Comparison of ENCODE assay signal across 1 cellular context in the genomic region with DNA sequence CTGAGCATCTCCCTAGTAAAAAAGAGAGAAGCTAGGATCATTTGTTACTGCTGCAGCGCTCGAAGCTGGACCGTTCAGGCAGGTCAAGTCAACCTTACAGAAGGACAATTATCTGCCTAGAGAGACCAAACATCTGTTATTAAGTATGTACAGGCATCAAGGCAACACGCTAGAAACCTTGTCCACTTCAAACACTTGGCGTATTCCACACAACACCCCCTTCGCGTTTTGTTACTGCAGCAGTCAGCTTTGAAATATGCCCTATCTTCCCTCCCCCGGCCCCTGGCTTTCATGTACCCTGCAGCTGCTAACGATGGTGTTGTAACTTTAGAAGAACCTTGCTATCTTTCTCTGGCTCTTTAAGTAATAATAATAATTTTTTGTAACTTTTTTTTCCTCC.
TF ChIP-seq lines count a peak whose summit lies in the region.

No MANE protein-coding gene starts in this region.

TF ChIP-seq in GM23338, 12 proteins besides CTCF, POLR2A, EP300 and RAD21 (continued from another document):
- TF ChIP-seq ZNF331 (CRISPR knock-in tag; IDR thresholded peaks at IDR 0.05; ENCODE audit: low read depth) (no peak), POLR2AphosphoS5 (IDR thresholded peaks at IDR 0.05; ENCODE audit: low read depth) (no peak), JUNB (IDR thresholded peaks at IDR 0.05; ENCODE audit: unreplicated experiment) (no peak), STAT1 (IDR thresholded peaks at IDR 0.05; ENCODE audit: unreplicated experiment) (no peak)
- TF ChIP-seq, protein P1, sequence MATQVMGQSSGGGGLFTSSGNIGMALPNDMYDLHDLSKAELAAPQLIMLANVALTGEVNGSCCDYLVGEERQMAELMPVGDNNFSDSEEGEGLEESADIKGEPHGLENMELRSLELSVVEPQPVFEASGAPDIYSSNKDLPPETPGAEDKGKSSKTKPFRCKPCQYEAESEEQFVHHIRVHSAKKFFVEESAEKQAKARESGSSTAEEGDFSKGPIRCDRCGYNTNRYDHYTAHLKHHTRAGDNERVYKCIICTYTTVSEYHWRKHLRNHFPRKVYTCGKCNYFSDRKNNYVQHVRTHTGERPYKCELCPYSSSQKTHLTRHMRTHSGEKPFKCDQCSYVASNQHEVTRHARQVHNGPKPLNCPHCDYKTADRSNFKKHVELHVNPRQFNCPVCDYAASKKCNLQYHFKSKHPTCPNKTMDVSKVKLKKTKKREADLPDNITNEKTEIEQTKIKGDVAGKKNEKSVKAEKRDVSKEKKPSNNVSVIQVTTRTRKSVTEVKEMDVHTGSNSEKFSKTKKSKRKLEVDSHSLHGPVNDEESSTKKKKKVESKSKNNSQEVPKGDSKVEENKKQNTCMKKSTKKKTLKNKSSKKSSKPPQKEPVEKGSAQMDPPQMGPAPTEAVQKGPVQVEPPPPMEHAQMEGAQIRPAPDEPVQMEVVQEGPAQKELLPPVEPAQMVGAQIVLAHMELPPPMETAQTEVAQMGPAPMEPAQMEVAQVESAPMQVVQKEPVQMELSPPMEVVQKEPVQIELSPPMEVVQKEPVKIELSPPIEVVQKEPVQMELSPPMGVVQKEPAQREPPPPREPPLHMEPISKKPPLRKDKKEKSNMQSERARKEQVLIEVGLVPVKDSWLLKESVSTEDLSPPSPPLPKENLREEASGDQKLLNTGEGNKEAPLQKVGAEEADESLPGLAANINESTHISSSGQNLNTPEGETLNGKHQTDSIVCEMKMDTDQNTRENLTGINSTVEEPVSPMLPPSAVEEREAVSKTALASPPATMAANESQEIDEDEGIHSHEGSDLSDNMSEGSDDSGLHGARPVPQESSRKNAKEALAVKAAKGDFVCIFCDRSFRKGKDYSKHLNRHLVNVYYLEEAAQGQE (IDR thresholded peaks at IDR 0.05; ENCODE audit: unreplicated experiment): no peak
- TF ChIP-seq, protein P2, sequence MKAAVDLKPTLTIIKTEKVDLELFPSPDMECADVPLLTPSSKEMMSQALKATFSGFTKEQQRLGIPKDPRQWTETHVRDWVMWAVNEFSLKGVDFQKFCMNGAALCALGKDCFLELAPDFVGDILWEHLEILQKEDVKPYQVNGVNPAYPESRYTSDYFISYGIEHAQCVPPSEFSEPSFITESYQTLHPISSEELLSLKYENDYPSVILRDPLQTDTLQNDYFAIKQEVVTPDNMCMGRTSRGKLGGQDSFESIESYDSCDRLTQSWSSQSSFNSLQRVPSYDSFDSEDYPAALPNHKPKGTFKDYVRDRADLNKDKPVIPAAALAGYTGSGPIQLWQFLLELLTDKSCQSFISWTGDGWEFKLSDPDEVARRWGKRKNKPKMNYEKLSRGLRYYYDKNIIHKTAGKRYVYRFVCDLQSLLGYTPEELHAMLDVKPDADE (IDR thresholded peaks at IDR 0.05): no peak
